In genomic region chr19:12224676-12225075, GRCh38 we compare ENCODE assay signal across 26 cellular contexts.
"Had no signal": no experiment of that assay in that cellular context is flagged by ENCODE, and none has a peak within 500 bp of the region (broad histone marks: within the 10 kb centered on the region; RNA-seq: fewer than 3 reads in every experiment).

No MANE protein-coding gene starts in this region.

- H3K4me1 Mint-ChIP-seq: activated CD4-positive, alpha-beta memory T cell treated with anti-CD3 and anti-CD28 coated beads, Interleukin-2, amount 10 ng/mL, durations not matched to agents 7 days and 5 days; activated CD4-positive, alpha-beta T cell treated with anti-CD3 and anti-CD28 coated beads for 36 hours; activated T-helper 17 cell treated with anti-CD3 and anti-CD28 coated beads, Interleukin-2, amount 50 U/mL, for 72 hours; T-cell had no signal

- DNase-seq: activated CD4-positive, alpha-beta memory T cell treated with anti-CD3 and anti-CD28 coated beads, Interleukin-2, amount 10 ng/mL, durations not matched to agents 7 days and 5 days; activated CD4-positive, alpha-beta T cell treated with anti-CD3 and anti-CD28 coated beads for 36 hours; activated CD4-positive, alpha-beta T cell treated with anti-CD3 and anti-CD28 coated beads, Interleukin-2, amount 50 U/mL, for 1 hour; activated gamma-delta T cell; activated naive CD4-positive, alpha-beta T cell treated with anti-CD3 and anti-CD28 coated beads for 36 hours; activated T-cell treated with anti-CD3 and anti-CD28 coated beads for 4 hours; activated T-cell treated with anti-CD3 and anti-CD28 coated beads, Interleukin-2, amount 50 U/mL, for 48 hours; caudate nucleus; Karpas-422; NCI-H1105 treated with DMSO at 0.1 percent for 48 hours; NCI-H146; NCI-H187 treated with DMSO at 0.1 percent for 48 hours; NCI-H2171; NCI-H2227 treated with DMSO at 0.1 percent for 48 hours; NCI-H510A; NCI-H526 treated with DMSO at 0.1 percent for 48 hours; NCI-H82; RPMI8226; T-cell; T-helper 2 cell; WERI-Rb-1 had no signal

- H3K36me3 ChIP-seq: breast epithelium, WERI-Rb-1 had no signal

- H3K27me3 ChIP-seq: breast epithelium had no signal

- H3K27ac ChIP-seq: breast epithelium, SK-N-MC, WERI-Rb-1 had no signal

- H3K4me3 Mint-ChIP-seq: activated CD4-positive, alpha-beta memory T cell treated with anti-CD3 and anti-CD28 coated beads, Interleukin-2, amount 10 ng/mL, durations not matched to agents 7 days and 5 days; activated CD4-positive, alpha-beta T cell treated with anti-CD3 and anti-CD28 coated beads for 36 hours; activated naive CD4-positive, alpha-beta T cell treated with anti-CD3 and anti-CD28 coated beads for 36 hours; activated naive CD8-positive, alpha-beta T cell; activated T-helper 17 cell treated with anti-CD3 and anti-CD28 coated beads, Interleukin-2, amount 50 U/mL, for 72 hours; T-cell had no signal

- H3K4me3 ChIP-seq: breast epithelium, SK-N-MC had no signal

- H3K9me3 Mint-ChIP-seq: activated T-helper 17 cell treated with anti-CD3 and anti-CD28 coated beads, Interleukin-2, amount 50 U/mL, for 72 hours had no signal

- ATAC-seq: activated CD4-positive, alpha-beta T cell treated with anti-CD3 and anti-CD28 coated beads for 36 hours; activated T-helper 17 cell treated with anti-CD3 and anti-CD28 coated beads, Interleukin-2, amount 50 U/mL, for 72 hours; Right ventricle myocardium inferior; T-cell had no signal

- H3K4me1 ChIP-seq: breast epithelium had no signal

- H3K27ac Mint-ChIP-seq: activated CD4-positive, alpha-beta memory T cell treated with anti-CD3 and anti-CD28 coated beads, Interleukin-2, amount 10 ng/mL, durations not matched to agents 7 days and 5 days; activated CD4-positive, alpha-beta T cell treated with anti-CD3 and anti-CD28 coated beads for 36 hours; activated naive CD4-positive, alpha-beta T cell treated with anti-CD3 and anti-CD28 coated beads for 36 hours; activated naive CD8-positive, alpha-beta T cell; activated T-helper 17 cell treated with anti-CD3 and anti-CD28 coated beads, Interleukin-2, amount 50 U/mL, for 72 hours; T-cell had no signal

- H3K27me3 Mint-ChIP-seq: activated CD4-positive, alpha-beta memory T cell treated with anti-CD3 and anti-CD28 coated beads, Interleukin-2, amount 10 ng/mL, durations not matched to agents 7 days and 5 days; activated CD4-positive, alpha-beta T cell treated with anti-CD3 and anti-CD28 coated beads for 36 hours; activated naive CD8-positive, alpha-beta T cell; activated T-helper 17 cell treated with anti-CD3 and anti-CD28 coated beads, Interleukin-2, amount 50 U/mL, for 72 hours; T-cell had no signal
